20 cellular contexts compared by ENCODE assay signal in the genomic region with DNA sequence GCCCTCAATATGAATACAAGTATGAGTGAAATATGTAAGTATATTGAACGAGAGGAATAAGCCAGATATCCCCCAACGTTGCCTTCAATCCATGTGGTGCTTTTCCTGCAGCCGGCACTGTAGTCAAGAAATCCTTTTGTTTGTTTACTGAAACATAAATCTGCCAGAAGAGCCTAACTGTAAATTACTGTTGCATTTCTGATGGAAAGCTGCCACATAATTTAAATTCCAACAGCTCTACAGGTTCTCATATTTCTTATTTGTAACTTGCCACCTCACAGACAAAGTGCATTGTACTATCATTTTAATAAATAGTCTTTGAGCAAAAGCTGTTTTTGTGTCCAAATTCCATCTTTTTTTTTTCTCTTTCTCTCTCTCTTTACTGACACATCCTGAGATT.
"Had no signal": no experiment of that assay in that cellular context is flagged by ENCODE, and none has a peak within 500 bp of the region (broad histone marks: within the 10 kb centered on the region; RNA-seq: fewer than 3 reads in every experiment).

No MANE protein-coding gene starts in this region.

- H3K36me3 ChIP-seq: pancreas, suprapubic skin, thyroid gland, upper lobe of right lung, vagina had no signal

- H3K27me3 ChIP-seq: hepatocyte, pancreas, suprapubic skin, thyroid gland, upper lobe of right lung, vagina had no signal

- H3K9me3 ChIP-seq: pancreas, suprapubic skin, thyroid gland, upper lobe of right lung, vagina had no signal

- H3K27ac ChIP-seq: coronary artery, hepatocyte, pancreas, suprapubic skin, thyroid gland, upper lobe of right lung, vagina had no signal

- H3K4me3 ChIP-seq: coronary artery, hepatocyte, pancreas, suprapubic skin, thyroid gland, upper lobe of right lung, vagina had no signal

- DNase-seq: effector CD4-positive, alpha-beta T cell; endodermal cell; erythroblast; foreskin melanocyte; head of caudate nucleus; kidney; left colon; naive thymus-derived CD8-positive, alpha-beta T cell; pancreas; right cardiac atrium; stimulated activated CD4-positive, alpha-beta T cell treated with anti-CD3 and anti-CD28 coated beads, Interleukin-4, amount 100 ng/mL, for 1 hour; stimulated activated CD8-positive, alpha-beta memory T cell treated with anti-CD3 and anti-CD28 coated beads, Interleukin-4, amount 100 ng/mL, for 48 hours; stimulated activated naive CD8-positive, alpha-beta T cell treated with anti-CD3 and anti-CD28 coated beads, Interleukin-15, Interleukin-2, amounts not matched to agents 100 U/mL and 50 U/mL, for 24 hours; thyroid gland; upper lobe of right lung had no signal

- H3K4me1 ChIP-seq: pancreas, suprapubic skin, thyroid gland, upper lobe of right lung, vagina had no signal

- ATAC-seq: left colon; naive thymus-derived CD8-positive, alpha-beta T cell; pancreas; right cardiac atrium; stimulated activated effector memory CD8-positive, alpha-beta T cell treated with anti-CD3 and anti-CD28 coated beads, Interleukin-12 subunit alpha, Interleukin-12 subunit beta, amount 100 ng/mL, for 72 hours; stimulated activated naive CD8-positive, alpha-beta T cell treated with anti-CD3 and anti-CD28 coated beads, Interleukin-15, Interleukin-2, amounts not matched to agents 100 U/mL and 50 U/mL, for 24 hours; upper lobe of right lung had no signal
